ENCODE assay signal across 1 cellular context in the genomic region with DNA sequence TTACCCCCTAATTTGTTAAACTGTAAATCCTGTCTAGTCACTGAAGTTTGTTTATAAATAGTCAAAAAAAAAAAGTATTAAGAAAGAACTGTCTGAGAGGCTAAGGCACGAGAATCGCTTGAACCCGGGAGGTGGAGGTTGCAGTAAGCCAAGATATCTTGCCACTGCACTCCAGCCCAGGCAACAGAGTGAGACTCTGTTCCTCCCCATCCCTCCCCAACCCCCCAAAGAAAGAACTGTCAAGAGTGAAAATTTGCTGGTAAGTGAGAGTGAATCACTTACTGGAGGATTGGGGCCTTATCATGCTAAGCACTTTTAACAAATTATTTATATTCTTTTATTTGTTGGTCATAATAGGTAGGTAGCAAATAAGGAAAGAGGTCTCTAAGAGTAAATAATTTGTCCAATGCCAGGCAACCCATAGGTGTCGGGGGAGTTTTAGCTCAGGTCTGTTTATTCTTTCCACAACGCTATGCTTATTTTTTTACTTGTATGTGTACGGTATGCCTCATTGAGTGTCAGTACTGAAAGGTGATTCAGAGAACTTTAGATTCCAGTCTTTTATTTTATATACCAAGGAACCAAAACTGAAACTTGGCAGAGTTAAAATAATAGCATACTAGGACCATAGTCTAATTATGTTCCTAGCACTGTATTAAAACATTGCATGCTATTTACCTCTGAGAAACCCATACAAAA.
TF ChIP-seq lines count a peak whose summit lies in the region.

No MANE protein-coding gene starts in this region.

TF ChIP-seq in GM12878, 131 proteins besides CTCF, POLR2A, EP300 and RAD21:
- TF ChIP-seq IKZF2 (IDR thresholded peaks at IDR 0.05) (peak; percentile 13 to 36; a peak in 1 of 4 replicates), RELA (IDR thresholded peaks at IDR 0.05; ENCODE audit: borderline replicate concordance, partially characterized antibody) (no peak)
TF ChIP-seq in GM12878: peak in this region for 1.
